Comparison of ENCODE assay signal across 9 cellular contexts in genomic region chr7:150403376-150404171, GRCh38. TPM values are rescaled to one million over a fixed set of nuclear protein-coding genes. Genes with fewer than 3 reads are reported as not detected.
DNase-seq lines count a peak whose midpoint lies in the region; ATAC-seq, FAIRE-seq and TF ChIP-seq lines count a peak whose summit lies in the region.
"Had no signal": no experiment of that assay in that cellular context is flagged by ENCODE, and none has a peak within 500 bp of the region (broad histone marks: within the 10 kb centered on the region; RNA-seq: fewer than 3 reads in every experiment).

No MANE protein-coding gene starts in this region.

- H3K27me3 ChIP-seq in Panc1 (ENCODE audit: control insufficient read depth, insufficient read depth, low read length) (no peaks in the 10 kb centered on the region), heart right ventricle (no peaks in the 10 kb centered on the region)

- ATAC-seq in Panc1 (no peak), heart right ventricle (no peak), sciatic nerve (no peak), left lobe of liver (no peak)

- in situ Hi-C loops in Panc1 (cut with HindIII; ENCODE audit: low pct_unique_long_range_greater_than_20kb, low sequenced_read_pairs), result no loop called here

- no TSS peak for BruUV-seq in Panc1 (replicated peaks; lab: Mats Ljungman, UMichigan)

- no peak for FAIRE-seq in H54 (lab: Jason Lieb, UNC)
- no peak for FAIRE-seq in D721Med (lab: Jason Lieb, UNC)
- FAIRE-seq: GM12892 had no signal

- TF ChIP-seq CTCF in Panc1 (IDR thresholded peaks at IDR 0.05) (no peak), heart right ventricle (IDR thresholded peaks at IDR 0.05) (no peak), D721Med (IDR thresholded peaks at IDR 0.05; ENCODE audit: insufficient read depth, missing control alignments) (no peak)

- H3K27ac ChIP-seq in Panc1 (ENCODE audit: low read length) (peak overlapping the region; percentile 94), heart right ventricle (peak overlapping the region in 9 of 10 donors; percentile 89 to 99 (median 97))

- no peaks in the 10 kb centered on the region for H3K36me3 ChIP-seq in ES-I3 (ENCODE audit: insufficient read depth, low read length)
- H3K36me3 ChIP-seq in Panc1 (ENCODE audit: control insufficient read depth, insufficient read depth, low read length), result no peaks in the 10 kb centered on the region
- H3K36me3 ChIP-seq in heart right ventricle, result peaks cover 0 to 6% (median 0%) of the 10 kb centered on the region in 9 donors

- WGBS in heart right ventricle, 2 donors, result 90 to 91% methylated on average over 13 of the region's 13 CpGs

- no peak overlapping the region for H3K4me3 ChIP-seq in Panc1 (ENCODE audit: low read depth in 2 of 2, low read length in 2 of 2)
- peak overlapping the region in 1 of 10 donors; percentile 86 for H3K4me3 ChIP-seq in heart right ventricle

- H3K4me1 ChIP-seq in ES-I3 (ENCODE audit: insufficient read depth, low read length) (peaks cover 64% of the 10 kb centered on the region), Panc1 (ENCODE audit: control insufficient read depth, insufficient read depth, low read length) (peaks cover 61% of the 10 kb centered on the region), heart right ventricle (peaks cover 14 to 45% (median 27%) of the 10 kb centered on the region in 9 donors)

- POLR2A ChIA-PET in Panc1 (lab: Charles Lee), result no interaction called here

- DNase-seq in Panc1 (ENCODE audit: low read depth, low spot score) (no peak), heart right ventricle (no peak), sciatic nerve (ENCODE audit: low spot score) (peak; percentile 57), NCI-H2029 (lab: John Stamatoyannopoulos, UW) (no peak), H54 (ENCODE audit: insufficient read length, low spot score) (no peak), left lobe of liver (ENCODE audit: low spot score) (no peak), D721Med (ENCODE audit: insufficient read length, low spot score) (no peak)

- CTCF ChIA-PET in Panc1 (lab: Charles Lee), result no interaction called here

- TF ChIP-seq POLR2A in H54 (IDR thresholded peaks at IDR 0.05; ENCODE audit: low read depth, low read length), result no peak

- intact Hi-C loops in Panc1 (cut with micrococcal nuclease; ENCODE audit: unreplicated experiment), result no loop called here
- intact Hi-C loops in heart right ventricle (cut with DNase I), result no loop called here
- intact Hi-C loops in sciatic nerve (cut with DNase I), result no loop called here

- H3K9ac ChIP-seq in ES-I3 (ENCODE audit: low read depth, low read length), result peak overlapping the region; percentile 69; the same call in 1 of the 2 replicates

- no peaks in the 10 kb centered on the region for H3K9me3 ChIP-seq in ES-I3 (ENCODE audit: control insufficient read depth, insufficient read depth, low read length)
- no peaks in the 10 kb centered on the region for H3K9me3 ChIP-seq in Panc1 (ENCODE audit: control insufficient read depth, insufficient read depth, low read depth, low read length)
- H3K9me3 ChIP-seq in heart right ventricle, result no peaks in the 10 kb centered on the region

RNA-seq across cellular contexts. Expression of gene ZNF775, which starts 24.4 kb away (rescaled TPM):
- total RNA-seq in Panc1 (2021; ENCODE audit: unreplicated experiment) (14.7 TPM), heart right ventricle (1 to 10 TPM; 1.9 to 4.7 (median 2.9) TPM), sciatic nerve (11.1 TPM), left lobe of liver (0.88 TPM)
- polyA plus RNA-seq in Panc1 (2012; ENCODE audit: insufficient read length), result 14.8 TPM
- 1 to 10 TPM; 2.4 to 4.3 TPM for polyA plus RNA-seq in heart right ventricle

RNA-seq across cellular contexts. Expression of gene REPIN1, which starts 35.0 kb away (rescaled TPM):
- 209 TPM for total RNA-seq in Panc1 (2021; ENCODE audit: unreplicated experiment)
- polyA plus RNA-seq in Panc1 (2012; ENCODE audit: insufficient read length), result 158 TPM
- 100 to 1,000 TPM in 8 of 10 donors, 10 to 100 TPM in 2; 88.7 to 132 (median 114) TPM for total RNA-seq in heart right ventricle
- polyA plus RNA-seq in heart right ventricle, result 10 to 100 TPM; 51.0 to 53.0 TPM
- 54.0 TPM for total RNA-seq in sciatic nerve
- 93.5 TPM for total RNA-seq in left lobe of liver

RNA-seq across cellular contexts. Expression of gene GIMAP8, which starts 46.9 kb away (rescaled TPM):
- 0.10 TPM for total RNA-seq in Panc1 (2021; ENCODE audit: unreplicated experiment)
- not detected for polyA plus RNA-seq in Panc1 (2012; ENCODE audit: insufficient read length)
- 10 to 100 TPM; 13.4 to 39.4 (median 16.2) TPM for total RNA-seq in heart right ventricle
- 10 to 100 TPM; 19.2 to 19.5 TPM for polyA plus RNA-seq in heart right ventricle
- total RNA-seq in sciatic nerve, result 22.4 TPM
- 4.4 TPM for total RNA-seq in left lobe of liver
